In the genomic region with DNA sequence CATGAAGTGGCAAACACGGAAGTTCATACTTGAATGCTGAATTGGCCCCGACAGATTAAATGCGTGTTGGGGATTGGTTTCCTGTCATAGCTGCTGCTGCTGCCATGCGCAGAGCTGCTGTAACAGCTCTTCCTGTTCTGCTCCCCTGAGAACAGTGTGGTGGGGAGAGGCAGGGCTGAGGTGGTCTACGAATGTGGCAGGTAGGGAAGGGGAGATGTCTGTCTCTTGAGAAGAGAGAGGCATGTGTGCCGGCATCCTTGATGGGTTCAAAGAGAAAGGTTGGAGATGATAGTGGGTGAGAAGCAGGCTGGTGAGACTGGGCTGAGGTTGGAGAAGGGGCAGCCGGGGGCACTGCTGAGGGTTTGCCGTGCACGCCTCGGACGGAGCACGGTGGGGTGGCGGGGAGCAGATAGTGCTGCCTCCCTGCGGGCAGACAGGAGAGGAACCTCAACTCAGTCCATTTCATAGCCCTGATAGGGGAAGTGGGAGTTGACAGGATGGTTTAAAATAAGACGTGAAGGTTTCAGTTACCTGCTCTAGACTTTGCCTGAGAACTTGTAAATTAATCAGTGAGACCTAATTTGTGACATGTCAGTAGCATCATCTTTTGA, we compare ENCODE assay signal across 9 cellular contexts. TPM values are rescaled to one million over a fixed set of nuclear protein-coding genes. Genes with fewer than 3 reads are reported as not detected.
A peak's percentile ranks its signal among the peaks of the same experiment; 100 is the strongest.
DNase-seq lines count a peak whose midpoint lies in the region; ATAC-seq and TF ChIP-seq lines count a peak whose summit lies in the region.
"Had no signal": no experiment of that assay in that cellular context is flagged by ENCODE, and none has a peak within 500 bp of the region (broad histone marks: within the 10 kb centered on the region; RNA-seq: fewer than 3 reads in every experiment).

No MANE protein-coding gene starts in this region.

- H3K36me3 Mint-ChIP-seq in stimulated activated memory B cell treated with anti-CD40 and anti-IgM and Interleukin-4, amounts not matched to agents 10 μg/mL and 1 μg/mL and 100 μg/mL, for 72 hours, result no peaks in the 10 kb centered on the region

- no peaks in the 10 kb centered on the region for H3K36me3 ChIP-seq in RWPE2 (ENCODE audit: low read depth)

- no peaks in the 10 kb centered on the region for H3K27me3 ChIP-seq in RWPE2 (ENCODE audit: insufficient read depth, poor library complexity, severe bottlenecking)

- DNase-seq in RWPE2 (ENCODE audit: low spot score) (peak; percentile 74), lower leg skin (ENCODE audit: low spot score in 2 of 2) (peak; percentile 26 to 88), mesenteric fat pad (ENCODE audit: low spot score) (no peak), midbrain (lab: John Stamatoyannopoulos, UW) (no peak)
- peak; percentile 69 for DNase-seq in activated gamma-delta T cell treated with anti-CD3 and anti-CD28 coated beads, Interleukin-2, amount 50 U/mL, for 16 hours (ENCODE audit: low read depth)

- H3K27ac ChIP-seq in RWPE2 (ENCODE audit: poor library complexity, severe bottlenecking), result peak overlapping the region; percentile 76
- H3K27ac ChIP-seq: KMS-11 had no signal

- H3K4me1 ChIP-seq in RWPE2 (ENCODE audit: insufficient read depth, poor library complexity, severe bottlenecking), result peaks cover 14% of the 10 kb centered on the region

- peak; percentile 75 for TF ChIP-seq CTCF in RWPE2 (IDR thresholded peaks at IDR 0.05; ENCODE audit: poor library complexity, severe bottlenecking)
- no peak for TF ChIP-seq CTCF in lower leg skin (IDR thresholded peaks at IDR 0.05)

- no peaks in the 10 kb centered on the region for H3K27me3 Mint-ChIP-seq in stimulated activated memory B cell treated with anti-CD40 and anti-IgM and Interleukin-4, amounts not matched to agents 10 μg/mL and 1 μg/mL and 100 μg/mL, for 72 hours

- ATAC-seq in HG02763 (IDR thresholded peaks at IDR 0.05; ENCODE audit: unreplicated experiment), result peak; percentile 96
- ATAC-seq in RWPE2 (ENCODE audit: low read depth), result peak; percentile 92
- peak; percentile 99 for ATAC-seq in stimulated activated memory B cell treated with anti-CD40 and anti-IgM and Interleukin-4, amounts not matched to agents 10 μg/mL and 1 μg/mL and 100 μg/mL, for 72 hours

- 41 to 55% methylated on average over 15 of the region's 15 CpGs for WGBS in lower leg skin, 2 donors

- peak overlapping the region; percentile 88 for H3K4me3 Mint-ChIP-seq in stimulated activated memory B cell treated with anti-CD40 and anti-IgM and Interleukin-4, amounts not matched to agents 10 μg/mL and 1 μg/mL and 100 μg/mL, for 72 hours

- TF ChIP-seq POLR2A in GM15510 (IDR thresholded peaks at IDR 0.05; ENCODE audit: borderline replicate concordance, extremely low read depth, insufficient read length), result peak; percentile 84
- TF ChIP-seq POLR2A in lower leg skin (IDR thresholded peaks at IDR 0.05), result no peak

- peak overlapping the region; percentile 89 for H3K27ac Mint-ChIP-seq in stimulated activated memory B cell treated with anti-CD40 and anti-IgM and Interleukin-4, amounts not matched to agents 10 μg/mL and 1 μg/mL and 100 μg/mL, for 72 hours

- peaks cover 25% of the 10 kb centered on the region for H3K4me1 Mint-ChIP-seq in stimulated activated memory B cell treated with anti-CD40 and anti-IgM and Interleukin-4, amounts not matched to agents 10 μg/mL and 1 μg/mL and 100 μg/mL, for 72 hours

- intact Hi-C loops in lower leg skin (cut with DNase I; ENCODE audit: low total_unique reads), result loop anchor here (5.0 kb wide), 1 partner anchor 480 kb away; no protein-coding TSS in a partner anchor

- H3K4me3 ChIP-seq in RWPE2 (ENCODE audit: severe bottlenecking) (peak overlapping the region; percentile 38), lower leg skin (ENCODE audit: low read depth, poor library complexity, severe bottlenecking) (no peak overlapping the region)

- H3K9me3 Mint-ChIP-seq in stimulated activated memory B cell treated with anti-CD40 and anti-IgM and Interleukin-4, amounts not matched to agents 10 μg/mL and 1 μg/mL and 100 μg/mL, for 72 hours, result no peaks in the 10 kb centered on the region

- no peaks in the 10 kb centered on the region for H3K9me3 ChIP-seq in RWPE2 (ENCODE audit: severe bottlenecking)

RNA-seq across cellular contexts. Expression of gene TMEM185B, which starts 46.1 kb away (rescaled TPM):
- total RNA-seq in lower leg skin (10 to 100 TPM; 21.0 to 33.3 (median 25.4) TPM), mesenteric fat pad (20.4 TPM)

Comparison
In these comparisons a context has a peak if more than half of its experiments do, and no peak if none do; other contexts are left out.
1. DNase-seq: peak in RWPE2 (single experiment), activated gamma-delta T cell treated with anti-CD3 and anti-CD28 coated beads, Interleukin-2, amount 50 U/mL, for 16 hours (single experiment) and lower leg skin (2 of 2); none in mesenteric fat pad (single experiment) and midbrain (single experiment).
2. Peak in every context shown above with its lines, with median percentiles within 50 percentile points of each other: ATAC-seq.